Comparison of ENCODE assay signal across 20 cellular contexts in genomic region chr2:12879649-12880048, GRCh38.
DNase-seq lines count a peak whose midpoint lies in the region; ATAC-seq and TF ChIP-seq lines count a peak whose summit lies in the region.
"Had no signal": no experiment of that assay in that cellular context is flagged by ENCODE, and none has a peak within 500 bp of the region (broad histone marks: within the 10 kb centered on the region; RNA-seq: fewer than 3 reads in every experiment).

No MANE protein-coding gene starts in this region.

- no peaks in the 10 kb centered on the region for H3K36me3 ChIP-seq in neuronal stem cell (replicated peaks in 1 of 2; ENCODE audit: control insufficient read depth in 2 of 2, insufficient read depth in 2 of 2, low read length in 2 of 2)
- no peaks in the 10 kb centered on the region for H3K36me3 ChIP-seq in Caco-2 (ENCODE audit: control insufficient read depth, insufficient read depth, low read length)
- H3K36me3 ChIP-seq: BE2C; BLaER1 treated with 17β-estradiol and CSF1 and Interleukin-3, amounts not matched to agents 10 nM and 100 nM; HAP-1 had no signal

- H3K4me2 ChIP-seq in neuronal stem cell (ENCODE audit: insufficient read depth, low read length, poor library complexity, severe bottlenecking), result no peak overlapping the region
- H3K4me2 ChIP-seq: BLaER1 treated with 17β-estradiol and CSF1 and Interleukin-3, amounts not matched to agents 10 nM and 100 nM; GM23338 had no signal

- no peak overlapping the region for H2BK12ac ChIP-seq in neuronal stem cell (ENCODE audit: low read length)

- H2BK15ac ChIP-seq in neuronal stem cell (ENCODE audit: low read length), result no peak overlapping the region

- POLR2A ChIA-PET in Caco-2 (lab: Charles Lee), result no interaction called here

- no peak overlapping the region for H3K27ac ChIP-seq in neuronal stem cell (replicated peaks; ENCODE audit: low read length)
- no peak overlapping the region for H3K27ac ChIP-seq in right cardiac atrium (ENCODE audit: low read length)
- H3K27ac ChIP-seq: 22Rv1; BLaER1 treated with 17β-estradiol and CSF1 and Interleukin-3, amounts not matched to agents 10 nM and 100 nM had no signal

- H3K79me1 ChIP-seq in neuronal stem cell (ENCODE audit: low read depth, low read length), result no peaks in the 10 kb centered on the region

- no peak overlapping the region for H2BK5ac ChIP-seq in neuronal stem cell (ENCODE audit: low read length)

- ATAC-seq in right cardiac atrium (no peak), HG03439 (IDR thresholded peaks at IDR 0.05; ENCODE audit: unreplicated experiment) (no peak)
- ATAC-seq: GM23338 had no signal

- no peaks in the 10 kb centered on the region for H3K27me3 ChIP-seq in neuronal stem cell (ENCODE audit: control insufficient read depth in 3 of 3, insufficient read depth in 3 of 3, low read depth in 1 of 3, low read length in 3 of 3)
- H3K27me3 ChIP-seq in right cardiac atrium (ENCODE audit: control insufficient read depth, insufficient read depth), result no peaks in the 10 kb centered on the region
- no peaks in the 10 kb centered on the region for H3K27me3 ChIP-seq in Caco-2 (replicated peaks; ENCODE audit: control insufficient read depth, insufficient read depth, low read length)
- H3K27me3 ChIP-seq: BE2C; BLaER1 treated with 17β-estradiol and CSF1 and Interleukin-3, amounts not matched to agents 10 nM and 100 nM had no signal

- peaks cover 0 to 1% of the 10 kb centered on the region in 2 donors for H3K4me1 ChIP-seq in neuronal stem cell (ENCODE audit: control insufficient read depth in 2 of 2, insufficient read depth in 1 of 2, low read depth in 1 of 2, low read length in 2 of 2)
- peaks cover 4% of the 10 kb centered on the region for H3K4me1 ChIP-seq in right cardiac atrium (ENCODE audit: control insufficient read depth, insufficient read depth, low read length)
- H3K4me1 ChIP-seq in Caco-2, result no peaks in the 10 kb centered on the region
- H3K4me1 ChIP-seq: BE2C, HAP-1 had no signal

- peaks cover 4% of the 10 kb centered on the region for H3K27me3 Mint-ChIP-seq in Caco-2 (ENCODE audit: insufficient read depth, unreplicated experiment)
- H3K27me3 Mint-ChIP-seq: CD4-positive, alpha-beta T cell; CD8-positive, alpha-beta memory T cell had no signal

- H3K27ac Mint-ChIP-seq in Caco-2 (ENCODE audit: unreplicated experiment), result no peak overlapping the region
- H3K27ac Mint-ChIP-seq: CD14-positive monocyte; CD4-positive, alpha-beta T cell; CD8-positive, alpha-beta memory T cell; GM23338; HFFc6 had no signal

- no peak overlapping the region for H3K23ac ChIP-seq in neuronal stem cell (ENCODE audit: low read depth, low read length, poor library complexity)

- peak overlapping the region; percentile 34 for H2AFZ ChIP-seq in neuronal stem cell (ENCODE audit: low read length)
- H2AFZ ChIP-seq: GM23338 had no signal

- H3K4me3 ChIP-seq in fibroblast of mammary gland (ENCODE audit: control insufficient read depth, low read depth, low read length) (no peak overlapping the region), neuronal stem cell (ENCODE audit: low read length in 2 of 2) (no peak overlapping the region), right cardiac atrium (ENCODE audit: low read length) (no peak overlapping the region), Caco-2 (ENCODE audit: low read depth, low read length) (no peak overlapping the region)
- H3K4me3 ChIP-seq: BLaER1 treated with 17β-estradiol and CSF1 and Interleukin-3, amounts not matched to agents 10 nM and 100 nM; GM23338; HAP-1 had no signal

- H3K4me1 Mint-ChIP-seq in Caco-2 (ENCODE audit: low read depth, unreplicated experiment), result no peaks in the 10 kb centered on the region
- H3K4me1 Mint-ChIP-seq: CD14-positive monocyte; CD8-positive, alpha-beta memory T cell; GM23338 had no signal

- H3K36me3 Mint-ChIP-seq in Caco-2 (ENCODE audit: insufficient read depth, unreplicated experiment), result no peaks in the 10 kb centered on the region
- H3K36me3 Mint-ChIP-seq: CD14-positive monocyte; CD8-positive, alpha-beta memory T cell had no signal

- H3K14ac ChIP-seq in neuronal stem cell (ENCODE audit: low read length), result no peak overlapping the region

- H3K9me3 Mint-ChIP-seq in Caco-2 (ENCODE audit: unreplicated experiment), result no peaks in the 10 kb centered on the region
- H3K9me3 Mint-ChIP-seq: CD4-positive, alpha-beta T cell; GM23338; HFFc6 had no signal

- BruUV-seq in Caco-2 (replicated peaks; lab: Mats Ljungman, UMichigan), result no TSS peak

- H2AK5ac ChIP-seq in neuronal stem cell (ENCODE audit: low read depth, low read length), result no peak overlapping the region

- whole genome bisulfite sequencing in neuronal stem cell (ENCODE audit: extremely low coverage in 2 of 2, insufficient read length in 2 of 2, insufficient replicate concordance in 1 of 2), 2 donors, result no CpG with 5 or more reads among the region's 1 CpG
- 88% methylated on average over 1 of the region's 1 CpG for WGBS in right cardiac atrium

- H3K4me3 Mint-ChIP-seq in Caco-2 (ENCODE audit: unreplicated experiment), result no peak overlapping the region
- H3K4me3 Mint-ChIP-seq: CD14-positive monocyte; CD4-positive, alpha-beta T cell; CD8-positive, alpha-beta memory T cell; GM23338; HFFc6 had no signal

- CTCF ChIA-PET in Caco-2 (lab: Charles Lee), result no interaction called here

- DNase-seq in NCI-H82 (lab: John Stamatoyannopoulos, UW) (peak; percentile 38), NCI-H82 treated with DMSO at 0.1 percent for 48 hours (lab: John Stamatoyannopoulos, UW; ENCODE audit: unreplicated experiment) (no peak), fibroblast of mammary gland (ENCODE audit: low read depth) (peak; percentile 25), neuronal stem cell (ENCODE audit: low spot score) (no peak), right cardiac atrium (no peak), Caco-2 (no peak), HuH-7 (ENCODE audit: low spot score) (no peak)
- DNase-seq: BE2C; Calu3; CD4-positive, alpha-beta T cell; CD8-positive, alpha-beta memory T cell; DMS79; GF-D8; HFFc6 had no signal

- no peak overlapping the region for H3K18ac ChIP-seq in neuronal stem cell (ENCODE audit: low read length)

- no peak overlapping the region for H3K4ac ChIP-seq in neuronal stem cell (ENCODE audit: low read length)

- H3K9ac ChIP-seq in neuronal stem cell (ENCODE audit: low read depth, low read length, poor library complexity), result no peak overlapping the region
- H3K9ac ChIP-seq: BLaER1 treated with 17β-estradiol and CSF1 and Interleukin-3, amounts not matched to agents 10 nM and 100 nM had no signal

- no peak for TF ChIP-seq CTCF in fibroblast of mammary gland (conservative IDR thresholded peaks at IDR 0.05; ENCODE audit: control insufficient read depth, insufficient read depth, low read depth, low read length)
- TF ChIP-seq CTCF in Caco-2 (IDR thresholded peaks at IDR 0.05; ENCODE audit: insufficient read depth in 1 of 2, low read depth in 1 of 2, low read length in 1 of 2, severe bottlenecking in 1 of 2, unreplicated experiment in 1 of 2), result no peak

- H4K91ac ChIP-seq in neuronal stem cell (ENCODE audit: low read depth, low read length, poor library complexity), result no peak overlapping the region

- no peak overlapping the region for H4K8ac ChIP-seq in neuronal stem cell (ENCODE audit: low read depth, low read length)

- no peak overlapping the region for H2BK120ac ChIP-seq in neuronal stem cell (ENCODE audit: low read depth, low read length)

- intact Hi-C loops in right cardiac atrium (cut with DNase I) (no loop called here), Caco-2 (cut with micrococcal nuclease; ENCODE audit: unreplicated experiment) (no loop called here)

- no peaks in the 10 kb centered on the region for H3K9me3 ChIP-seq in neuronal stem cell (replicated peaks in 1 of 2; ENCODE audit: control insufficient read depth in 2 of 2, insufficient read depth in 1 of 2, low read depth in 1 of 2, low read length in 2 of 2)
- no peaks in the 10 kb centered on the region for H3K9me3 ChIP-seq in right cardiac atrium (ENCODE audit: control insufficient read depth, low read length)
- no peaks in the 10 kb centered on the region for H3K9me3 ChIP-seq in Caco-2
- H3K9me3 ChIP-seq: BE2C, HAP-1 had no signal

Comparison
In these comparisons a context has a peak if more than half of its experiments do, and no peak if none do; other contexts are left out.
1. DNase-seq: peak in NCI-H82 (single experiment) and fibroblast of mammary gland (single experiment); none in NCI-H82 treated with DMSO at 0.1 percent for 48 hours (single experiment), neuronal stem cell (single experiment), right cardiac atrium (0 of 3), Caco-2 (0 of 2) and HuH-7 (single experiment).